20 cellular contexts compared by ENCODE assay signal in the genomic region with DNA sequence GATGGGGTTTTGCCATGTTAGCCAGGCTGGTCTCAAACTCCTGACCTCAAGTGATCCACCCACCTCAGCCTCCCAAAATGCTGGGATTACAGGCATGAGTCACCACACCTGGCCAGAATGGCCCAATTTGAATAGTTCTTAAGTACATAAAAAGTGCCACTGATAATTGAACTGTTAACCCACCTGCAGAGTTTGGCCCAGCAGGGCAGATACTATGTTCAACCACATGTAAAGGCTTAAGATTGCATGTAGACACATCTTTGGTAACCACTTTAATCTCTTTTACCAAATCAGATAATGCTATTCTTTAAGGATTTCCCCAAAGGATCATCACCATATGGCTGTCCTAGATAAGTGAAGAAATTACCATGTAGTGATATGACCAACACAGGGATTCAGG. TPM values are rescaled to one million over a fixed set of nuclear protein-coding genes. Genes with fewer than 3 reads are reported as not detected.
DNase-seq lines count a peak whose midpoint lies in the region; TF ChIP-seq lines count a peak whose summit lies in the region.
"Had no signal": no experiment of that assay in that cellular context is flagged by ENCODE, and none has a peak within 500 bp of the region (broad histone marks: within the 10 kb centered on the region; RNA-seq: fewer than 3 reads in every experiment).

No MANE protein-coding gene starts in this region.

- no peak overlapping the region for H3K9ac ChIP-seq in mesendoderm (ENCODE audit: low read length)

- peak; percentile 65 for DNase-seq in Jurkat, Clone E6-1 (ENCODE audit: low read depth, low spot score)
- DNase-seq in NCI-H69 (lab: John Stamatoyannopoulos, UW) (peak; percentile 9), WERI-Rb-1 (peak; percentile 14), mesendoderm (peak; percentile 78), NCI-H2171 treated with DMSO at 0.1 percent for 48 hours (lab: John Stamatoyannopoulos, UW) (no peak), hippocampal formation (lab: John Stamatoyannopoulos, UW) (no peak), AG08396 (ENCODE audit: low spot score) (no peak)
- no peak for DNase-seq in activated CD4-positive, CD25-positive, alpha-beta regulatory T cell treated with anti-CD3 and anti-CD28 coated beads, Interleukin-2, amount 50 U/mL, for 72 hours
- DNase-seq: 8988T; ACHN; C1 segment of cervical spinal cord; Caco-2; CD4-positive, CD25-positive, alpha-beta regulatory T cell; CD8-positive, alpha-beta T cell; DMS153; DND-41; GOT3; HFFc6 had no signal

- H3K27me3 ChIP-seq in WERI-Rb-1 (ENCODE audit: insufficient read depth, low read depth, severe bottlenecking) (no peaks in the 10 kb centered on the region), mesendoderm (ENCODE audit: insufficient read depth, low read length, poor library complexity) (no peaks in the 10 kb centered on the region)

- H3K4me2 ChIP-seq in mesendoderm (ENCODE audit: low read length) = no peak overlapping the region
- H3K4me2 ChIP-seq: A549 had no signal

- no peak overlapping the region for H2AK5ac ChIP-seq in mesendoderm (ENCODE audit: low read length)

- H2BK120ac ChIP-seq in mesendoderm (ENCODE audit: low read depth, low read length) = no peak overlapping the region

- no peak overlapping the region for H4K5ac ChIP-seq in mesendoderm (ENCODE audit: low read length)

- no peak overlapping the region for H3K56ac ChIP-seq in mesendoderm (ENCODE audit: low read length)

- no peak overlapping the region for H2BK15ac ChIP-seq in mesendoderm (replicated peaks; ENCODE audit: low read depth)

- H3K4me3 ChIP-seq in Jurkat, Clone E6-1 (ENCODE audit: low read length) = no peak overlapping the region
- no peak overlapping the region for H3K4me3 ChIP-seq in WERI-Rb-1 (ENCODE audit: low read depth, low read length)
- H3K4me3 ChIP-seq in mesendoderm (ENCODE audit: low read length) = no peak overlapping the region
- H3K4me3 ChIP-seq: A549, HAP-1 had no signal

- no peaks in the 10 kb centered on the region for H3K4me1 ChIP-seq in mesendoderm (ENCODE audit: control insufficient read depth, low read depth, low read length)
- H3K4me1 ChIP-seq: A549, Caco-2, HAP-1 had no signal

- H3K9me3 ChIP-seq in WERI-Rb-1 (ENCODE audit: severe bottlenecking) = no peaks in the 10 kb centered on the region
- H3K9me3 ChIP-seq: A549, Caco-2, HAP-1 had no signal

- no peak overlapping the region for H4K8ac ChIP-seq in mesendoderm (ENCODE audit: low read depth, low read length)

- H3K27ac ChIP-seq in WERI-Rb-1 (no peak overlapping the region), mesendoderm (ENCODE audit: low read depth, low read length) (no peak overlapping the region)
- H3K27ac ChIP-seq: A549 had no signal

- H3K79me1 ChIP-seq in mesendoderm (ENCODE audit: low read length) = no peaks in the 10 kb centered on the region

- no peak overlapping the region for H3K4ac ChIP-seq in mesendoderm (ENCODE audit: low read depth, low read length)

- no peak overlapping the region for H3K18ac ChIP-seq in mesendoderm (ENCODE audit: low read length)

- no peak overlapping the region for H2BK5ac ChIP-seq in mesendoderm (ENCODE audit: low read length)

- no peaks in the 10 kb centered on the region for H3K79me2 ChIP-seq in mesendoderm (ENCODE audit: control insufficient read depth, insufficient read depth, low read length)

- H3K23ac ChIP-seq in mesendoderm (ENCODE audit: low read length) = no peak overlapping the region

- H3K36me3 ChIP-seq in WERI-Rb-1 = no peaks in the 10 kb centered on the region
- H3K36me3 ChIP-seq in mesendoderm (ENCODE audit: control insufficient read depth, insufficient read depth, low read length) = no peaks in the 10 kb centered on the region
- H3K36me3 ChIP-seq: HAP-1 had no signal

- no peak for TF ChIP-seq CTCF in WERI-Rb-1 (IDR thresholded peaks at IDR 0.05; ENCODE audit: low read depth, low read length)

RNA-seq across cellular contexts. Expression of a gene that starts 21.3 kb away (rescaled TPM):
- not detected for polyA plus RNA-seq in Jurkat, Clone E6-1 (2012; ENCODE audit: insufficient read depth, insufficient read length)
- 5.2 TPM for polyA plus RNA-seq in mesendoderm (2013, experiment 1 of 2)
- 5.1 TPM for polyA plus RNA-seq in mesendoderm (2013, experiment 2 of 2)

Comparison
In these comparisons a context has a peak if more than half of its experiments do, and no peak if none do; other contexts are left out.
1. DNase-seq: peak in Jurkat, Clone E6-1 (single experiment), NCI-H69 (single experiment), WERI-Rb-1 (single experiment) and mesendoderm (single experiment); none in NCI-H2171 treated with DMSO at 0.1 percent for 48 hours (single experiment), hippocampal formation (0 of 2), AG08396 (single experiment) and activated CD4-positive, CD25-positive, alpha-beta regulatory T cell treated with anti-CD3 and anti-CD28 coated beads, Interleukin-2, amount 50 U/mL, for 72 hours (single experiment).